In the genomic region with DNA sequence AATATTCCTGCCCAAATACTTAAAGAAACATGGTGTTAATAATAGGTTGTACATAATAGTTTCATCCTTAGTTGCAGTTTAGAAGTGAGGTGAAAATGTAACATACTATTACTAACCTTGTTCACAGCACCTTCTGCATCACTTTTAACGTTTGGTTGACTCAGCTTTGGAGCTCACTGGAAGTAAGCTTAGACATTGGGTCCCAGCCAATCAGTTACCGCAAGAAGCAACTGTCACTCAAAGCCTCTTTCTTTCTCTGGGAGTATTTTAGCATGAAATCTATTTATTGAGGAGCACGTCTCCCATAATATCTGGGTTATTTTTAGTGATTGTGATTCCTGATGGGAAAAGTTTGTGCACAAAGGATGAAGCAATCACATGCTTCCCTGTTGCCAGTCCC, we compare ENCODE assay signal across 32 cellular contexts.
"Had no signal": no experiment of that assay in that cellular context is flagged by ENCODE, and none has a peak within 500 bp of the region (broad histone marks: within the 10 kb centered on the region; RNA-seq: fewer than 3 reads in every experiment).

No MANE protein-coding gene starts in this region.

- H3K4me1 ChIP-seq: breast epithelium, colonic mucosa, esophagus squamous epithelium had no signal

- H3K27me3 ChIP-seq: breast epithelium, cardiac muscle cell, colonic mucosa, esophagus squamous epithelium had no signal

- DNase-seq: activated B cell treated with CpG ODN at 0.5 μM for 24 hours; activated CD4-positive, alpha-beta T cell treated with anti-CD3 and anti-CD28 coated beads for 48 hours; activated CD4-positive, alpha-beta T cell treated with anti-CD3 and anti-CD28 coated beads, Interleukin-2, amount 50 U/mL, for 1 hour; activated CD4-positive, alpha-beta T cell treated with anti-CD3 and anti-CD28 coated beads, Interleukin-2, amount 50 U/mL, for 48 hours; activated CD8-positive, alpha-beta memory T cell treated with anti-CD3 and anti-CD28 coated beads for 24 hours; activated CD8-positive, alpha-beta T cell treated with anti-CD3 and anti-CD28 coated beads for 36 hours; activated effector memory CD4-positive, alpha-beta T cell treated with Interleukin-2 at 50 U/mL for 16 hours; activated gamma-delta T cell treated with Interleukin-2 at 50 U/mL for 16 hours; activated naive CD4-positive, alpha-beta T cell treated with anti-CD3 and anti-CD28 coated beads, Interleukin-2, amount 50 U/mL, for 16 hours; activated naive CD4-positive, alpha-beta T cell treated with Interleukin-2 at 50 U/mL for 16 hours; activated T-cell treated with anti-CD3 and anti-CD28 coated beads, Interleukin-2, amount 50 U/mL, for 4 hours; amygdala; aorta; central memory CD4-positive, alpha-beta T cell; cerebellar nuclear complex; colonic mucosa; effector CD8-positive, alpha-beta T cell; esophagus squamous epithelium; foreskin fibroblast; head of caudate nucleus; T-helper 1 cell; T-helper 17 cell; T1000; WERI-Rb-1 had no signal

- H3K36me3 ChIP-seq: breast epithelium, cardiac muscle cell, colonic mucosa, esophagus squamous epithelium, WERI-Rb-1 had no signal

- H3K4me3 ChIP-seq: breast epithelium, cardiac muscle cell, colonic mucosa, esophagus squamous epithelium had no signal

- FAIRE-seq: endometrium, endothelial cell of umbilical vein, frontal cortex had no signal

- H3K27ac ChIP-seq: breast epithelium, cardiac muscle cell, colonic mucosa, epithelial cell of prostate, esophagus squamous epithelium, WERI-Rb-1 had no signal

- ATAC-seq: activated CD4-positive, CD25-positive, alpha-beta regulatory T cell treated with anti-CD3 and anti-CD28 coated beads, Interleukin-2, amount 50 U/mL, for 24 hours; activated CD8-positive, alpha-beta T cell treated with anti-CD3 and anti-CD28 coated beads for 36 hours; activated T-cell treated with anti-CD3 and anti-CD28 coated beads, Interleukin-2, amount 50 U/mL, for 4 hours; activated T-helper 17 cell treated with anti-CD3 and anti-CD28 coated beads, Interleukin-2, amount 50 U/mL, for 72 hours; T-helper 17 cell had no signal

- H3K9me3 ChIP-seq: colonic mucosa had no signal
